ENCODE assay signal across 8 cellular contexts in genomic region chrX:137051978-137052640, GRCh38. TPM values are rescaled to one million over a fixed set of nuclear protein-coding genes. Genes with fewer than 3 reads are reported as not detected.
A peak's percentile ranks its signal among the peaks of the same experiment; 100 is the strongest.
DNase-seq lines count a peak whose midpoint lies in the region; ATAC-seq, FAIRE-seq and TF ChIP-seq lines count a peak whose summit lies in the region.

No MANE protein-coding gene starts in this region.

- peaks cover 7% of the 10 kb centered on the region; the same call in 1 of the 2 replicates for H3K4me1 Mint-ChIP-seq in WTC11

- no peaks in the 10 kb centered on the region for H3K36me3 ChIP-seq in bronchial epithelial cell (ENCODE audit: control insufficient read depth, insufficient read depth, low read length)

- CTCF ChIA-PET in WTC11 (lab: Charles Lee) = interaction anchor here (0.6 to 2.1 kb wide), 19 partner anchors 9 to 732 kb away, joined by 3 to 14 read pairs (median 4); partner anchors contain the start of gene GPR101

- ATAC-seq in HG02840 (IDR thresholded peaks at IDR 0.05; ENCODE audit: low FRiP score, unreplicated experiment) (peak; percentile 83), WTC11 (peak; percentile 94)

- H3K36me3 Mint-ChIP-seq in WTC11 = no peaks in the 10 kb centered on the region

- POLR2A ChIA-PET in WTC11 (lab: Charles Lee) = no interaction called here

- no peak for FAIRE-seq in bronchial epithelial cell (lab: Jason Lieb, UNC)

- H3K27me3 Mint-ChIP-seq in WTC11 (ENCODE audit: low read depth) = peaks cover 65% of the 10 kb centered on the region

- H3K27me3 ChIP-seq in bronchial epithelial cell (ENCODE audit: control insufficient read depth, insufficient read depth, low read length) = peaks cover 1% of the 10 kb centered on the region

- peak; percentile 14 for DNase-seq in NCI-H2029 treated with DMSO at 0.1 percent for 48 hours (lab: John Stamatoyannopoulos, UW)
- DNase-seq in NCI-H2029 (lab: John Stamatoyannopoulos, UW) = no peak
- DNase-seq in NCI-H1694 (lab: John Stamatoyannopoulos, UW) = peak; percentile 50
- DNase-seq in WTC11 (ENCODE audit: low spot score) = peak; percentile 79
- DNase-seq in bronchial epithelial cell (ENCODE audit: low read depth) = peak; percentile 10
- peak; percentile 82 for DNase-seq in left kidney (ENCODE audit: low read depth, low spot score)
- DNase-seq in stimulated activated CD4-positive, alpha-beta T cell treated with anti-CD3 and anti-CD28 coated beads, Interleukin-1b, Interleukin-23, amount 100 ng/mL, for 48 hours = peak; percentile 73

- peak overlapping the region; percentile 30 for H3K4me3 ChIP-seq in bronchial epithelial cell (ENCODE audit: low read depth, low read length)

- no peaks in the 10 kb centered on the region for H3K9me3 Mint-ChIP-seq in WTC11

- peak overlapping the region; percentile 77 for H3K4me3 Mint-ChIP-seq in WTC11

- no peak overlapping the region for H3K27ac Mint-ChIP-seq in WTC11

- TF ChIP-seq CTCF in WTC11 (IDR thresholded peaks at IDR 0.05) (peak; percentile 68), bronchial epithelial cell (IDR thresholded peaks at IDR 0.05; ENCODE audit: insufficient read depth, low read length, severe bottlenecking) (peak; percentile 88)

TF ChIP-seq in WTC11, 78 proteins besides CTCF, POLR2A, EP300 and RAD21:
- peak; percentile 28; the same call in 1 of the 2 replicates for TF ChIP-seq SP1 (CRISPR knock-in tag; conservative IDR thresholded peaks at IDR 0.05)
- TF ChIP-seq, protein P1, sequence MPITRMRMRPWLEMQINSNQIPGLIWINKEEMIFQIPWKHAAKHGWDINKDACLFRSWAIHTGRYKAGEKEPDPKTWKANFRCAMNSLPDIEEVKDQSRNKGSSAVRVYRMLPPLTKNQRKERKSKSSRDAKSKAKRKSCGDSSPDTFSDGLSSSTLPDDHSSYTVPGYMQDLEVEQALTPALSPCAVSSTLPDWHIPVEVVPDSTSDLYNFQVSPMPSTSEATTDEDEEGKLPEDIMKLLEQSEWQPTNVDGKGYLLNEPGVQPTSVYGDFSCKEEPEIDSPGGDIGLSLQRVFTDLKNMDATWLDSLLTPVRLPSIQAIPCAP (CRISPR knock-in tag; IDR thresholded peaks at IDR 0.05) = no peak

RNA-seq across cellular contexts. Expression of gene GPR101, which starts 18.3 kb away (rescaled TPM):
- total RNA-seq in WTC11 (2021) (0.16 TPM in 1 of 3 replicates, not detected in the others), bronchial epithelial cell (not detected in 2 replicates)
